ENCODE assay signal across 32 cellular contexts in genomic region chr16:19126300-19126699, GRCh38. TPM values are rescaled to one million over a fixed set of nuclear protein-coding genes. Genes with fewer than 3 reads are reported as not detected.
"Had no signal": no experiment of that assay in that cellular context is flagged by ENCODE, and none has a peak within 500 bp of the region (broad histone marks: within the 10 kb centered on the region; RNA-seq: fewer than 3 reads in every experiment).

No MANE protein-coding gene starts in this region.

- H3K36me3 Mint-ChIP-seq: activated naive CD4-positive, alpha-beta T cell treated with anti-CD3 and anti-CD28 coated beads, Interleukin-2, amount 50 U/mL, for 24 hours; activated naive CD8-positive, alpha-beta T cell treated with anti-CD3 and anti-CD28 coated beads for 36 hours had no signal

- H3K4me3 ChIP-seq: adrenal gland, body of pancreas, esophagus squamous epithelium, gastroesophageal sphincter, heart right ventricle had no signal

- H3K27ac Mint-ChIP-seq: activated B cell treated with CpG ODN at 0.5 μM for 24 hours; activated CD8-positive, alpha-beta T cell treated with anti-CD3 and anti-CD28 coated beads for 36 hours; activated naive CD4-positive, alpha-beta T cell treated with anti-CD3 and anti-CD28 coated beads for 36 hours; activated naive CD4-positive, alpha-beta T cell treated with anti-CD3 and anti-CD28 coated beads, Interleukin-2, amount 50 U/mL, for 24 hours; activated naive CD8-positive, alpha-beta T cell treated with anti-CD3 and anti-CD28 coated beads for 36 hours; activated naive CD8-positive, alpha-beta T cell treated with anti-CD3 and anti-CD28 coated beads, Interleukin-2, amount 50 U/mL, for 24 hours had no signal

- H3K36me3 ChIP-seq: esophagus squamous epithelium had no signal

- DNase-seq: activated B cell treated with CpG ODN at 0.5 μM for 24 hours; activated CD4-positive, alpha-beta T cell treated with anti-CD3 and anti-CD28 coated beads for 48 hours; activated CD4-positive, alpha-beta T cell treated with anti-CD3 and anti-CD28 coated beads, Interleukin-2, amount 50 U/mL, for 1 hour; activated CD4-positive, alpha-beta T cell treated with anti-CD3 and anti-CD28 coated beads, Interleukin-2, amount 50 U/mL, for 48 hours; activated CD8-positive, alpha-beta memory T cell treated with anti-CD3 and anti-CD28 coated beads for 24 hours; activated CD8-positive, alpha-beta T cell treated with anti-CD3 and anti-CD28 coated beads for 36 hours; activated effector memory CD4-positive, alpha-beta T cell treated with Interleukin-2 at 50 U/mL for 16 hours; activated naive CD4-positive, alpha-beta T cell treated with anti-CD3 and anti-CD28 coated beads for 36 hours; activated naive CD8-positive, alpha-beta T cell treated with anti-CD3 and anti-CD28 coated beads for 36 hours; activated naive CD8-positive, alpha-beta T cell treated with anti-CD3 and anti-CD28 coated beads, Interleukin-2, amount 50 U/mL, for 24 hours; activated T-cell treated with anti-CD3 and anti-CD28 coated beads, Interleukin-2, amount 50 U/mL, for 4 hours; adrenal gland; amygdala; aorta; body of pancreas; caudate nucleus; cortex of kidney; effector CD8-positive, alpha-beta T cell; esophagus squamous epithelium; foreskin melanocyte; heart right ventricle; hippocampal formation; T-helper 2 cell had no signal

- ATAC-seq: activated CD4-positive, CD25-positive, alpha-beta regulatory T cell treated with anti-CD3 and anti-CD28 coated beads, Interleukin-2, amount 50 U/mL, for 24 hours; activated CD8-positive, alpha-beta T cell treated with anti-CD3 and anti-CD28 coated beads for 36 hours; activated naive CD8-positive, alpha-beta T cell treated with anti-CD3 and anti-CD28 coated beads, Interleukin-2, amount 50 U/mL, for 24 hours; activated T-cell treated with anti-CD3 and anti-CD28 coated beads, Interleukin-2, amount 50 U/mL, for 4 hours; activated T-helper 17 cell treated with anti-CD3 and anti-CD28 coated beads, Interleukin-2, amount 50 U/mL, for 72 hours; body of pancreas; gastroesophageal sphincter; heart right ventricle had no signal

- H3K27ac ChIP-seq: body of pancreas, epithelial cell of prostate, esophagus squamous epithelium, gastroesophageal sphincter, heart right ventricle had no signal

- FAIRE-seq: colon, endometrium, endothelial cell of umbilical vein had no signal

- H3K27me3 Mint-ChIP-seq: activated B cell treated with CpG ODN at 0.5 μM for 24 hours; activated naive CD4-positive, alpha-beta T cell treated with anti-CD3 and anti-CD28 coated beads, Interleukin-2, amount 50 U/mL, for 24 hours had no signal

- H3K9me3 Mint-ChIP-seq: activated B cell treated with CpG ODN at 0.5 μM for 24 hours; activated naive CD4-positive, alpha-beta T cell treated with anti-CD3 and anti-CD28 coated beads for 36 hours; activated naive CD4-positive, alpha-beta T cell treated with anti-CD3 and anti-CD28 coated beads, Interleukin-2, amount 50 U/mL, for 24 hours; activated naive CD8-positive, alpha-beta T cell treated with anti-CD3 and anti-CD28 coated beads for 36 hours; activated naive CD8-positive, alpha-beta T cell treated with anti-CD3 and anti-CD28 coated beads, Interleukin-2, amount 50 U/mL, for 24 hours; activated T-cell treated with anti-CD3 and anti-CD28 coated beads, Interleukin-2, amount 50 U/mL, for 4 hours; activated T-helper 17 cell treated with anti-CD3 and anti-CD28 coated beads, Interleukin-2, amount 50 U/mL, for 72 hours had no signal

- H3K9me3 ChIP-seq: adrenal gland, body of pancreas had no signal

- H3K27me3 ChIP-seq: adrenal gland, body of pancreas, esophagus squamous epithelium, gastroesophageal sphincter, heart right ventricle had no signal

- H3K4me3 Mint-ChIP-seq: activated B cell treated with CpG ODN at 0.5 μM for 24 hours; activated CD8-positive, alpha-beta T cell treated with anti-CD3 and anti-CD28 coated beads for 36 hours; activated naive CD4-positive, alpha-beta T cell treated with anti-CD3 and anti-CD28 coated beads for 36 hours; activated naive CD4-positive, alpha-beta T cell treated with anti-CD3 and anti-CD28 coated beads, Interleukin-2, amount 50 U/mL, for 24 hours; activated naive CD8-positive, alpha-beta T cell treated with anti-CD3 and anti-CD28 coated beads for 36 hours; activated naive CD8-positive, alpha-beta T cell treated with anti-CD3 and anti-CD28 coated beads, Interleukin-2, amount 50 U/mL, for 24 hours; activated T-cell treated with anti-CD3 and anti-CD28 coated beads, Interleukin-2, amount 50 U/mL, for 4 hours had no signal

RNA-seq across cellular contexts. Expression of gene SYT17, which starts 41.7 kb away (rescaled TPM):
- total RNA-seq: activated naive CD4-positive, alpha-beta T cell treated with anti-CD3 and anti-CD28 coated beads for 36 hours; activated T-helper 17 cell treated with anti-CD3 and anti-CD28 coated beads, Interleukin-2, amount 50 U/mL, for 72 hours had no signal
- polyA plus RNA-seq: fibroblast of lung had no signal
